In genomic region chr3:9514956-9515355, GRCh38 we compare ENCODE assay signal across 37 cellular contexts. TPM values are rescaled to one million over a fixed set of nuclear protein-coding genes. Genes with fewer than 3 reads are reported as not detected.
"Had no signal": no experiment of that assay in that cellular context is flagged by ENCODE, and none has a peak within 500 bp of the region (broad histone marks: within the 10 kb centered on the region; RNA-seq: fewer than 3 reads in every experiment).

No MANE protein-coding gene starts in this region.

- H3K36me3 ChIP-seq: MG63 had no signal

- H3K9me3 ChIP-seq: MG63 had no signal

- DNase-seq: Karpas-422, Kasumi-1, MG63, MM.1S, MV-4-11, NCI-H1048, NCI-H1092, NCI-H1092 treated with DMSO at 0.1 percent for 48 hours, NCI-H1105, NCI-H1105 treated with DMSO at 0.1 percent for 48 hours, NCI-H1417, NCI-H1417 treated with DMSO at 0.1 percent for 48 hours, NCI-H1436, NCI-H1436 treated with DMSO at 0.1 percent for 48 hours, NCI-H146, NCI-H1694, NCI-H1694 treated with DMSO at 0.1 percent for 48 hours, NCI-H187, NCI-H187 treated with DMSO at 0.1 percent for 48 hours, NCI-H1930, NCI-H2029, NCI-H2029 treated with DMSO at 0.1 percent for 48 hours, NCI-H2081, NCI-H2081 treated with DMSO at 0.1 percent for 48 hours, NCI-H2107, NCI-H2171, NCI-H2171 treated with DMSO at 0.1 percent for 48 hours, NCI-H2227 treated with DMSO at 0.1 percent for 48 hours, NCI-H226, NCI-H345, NCI-H446, NCI-H446 treated with DMSO at 0.1 percent for 48 hours, NCI-H510A, NCI-H510A treated with DMSO at 0.1 percent for 48 hours had no signal

- H3K27me3 ChIP-seq: MG63 had no signal

- H3K4me3 ChIP-seq: MG63 had no signal

RNA-seq across cellular contexts. Expression of gene LHFPL4, which starts 38.7 kb away (rescaled TPM):
- total RNA-seq: LHCN-M2, MCF 10A, NCI-H460 had no signal
